In the genomic region with DNA sequence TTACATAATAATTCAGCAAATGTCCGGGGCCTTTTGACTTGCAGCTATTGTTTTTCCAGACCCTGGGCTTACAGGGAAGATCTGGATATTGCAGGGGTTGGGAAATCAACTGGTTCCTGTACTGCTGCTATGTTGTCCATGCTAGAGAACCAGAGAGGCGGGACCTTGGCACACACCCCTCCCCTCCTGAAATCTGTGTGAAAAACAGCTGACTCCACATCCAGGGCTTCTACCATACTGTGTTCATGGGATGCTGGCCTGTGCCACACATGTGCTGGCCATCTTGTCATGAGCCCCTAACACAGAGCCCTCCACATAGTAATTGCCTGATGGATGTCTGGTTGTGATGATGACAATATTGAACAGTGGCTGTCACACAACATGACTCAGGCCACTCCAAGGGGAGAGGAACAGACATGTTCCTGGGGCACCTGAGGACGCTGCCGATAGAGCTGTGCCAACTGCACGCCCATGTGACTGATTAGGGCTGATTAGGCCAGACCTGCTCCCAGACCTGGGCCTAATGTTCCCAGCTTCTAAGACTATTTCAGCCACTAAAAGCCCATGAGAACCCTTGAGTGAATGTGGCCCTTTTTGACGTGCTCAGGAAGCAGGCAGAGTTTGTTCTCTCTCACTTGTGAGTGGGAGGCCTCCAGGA, we compare ENCODE assay signal across 23 cellular contexts. TPM values are rescaled to one million over a fixed set of nuclear protein-coding genes. Genes with fewer than 3 reads are reported as not detected.
DNase-seq lines count a peak whose midpoint lies in the region; ATAC-seq, FAIRE-seq and TF ChIP-seq lines count a peak whose summit lies in the region.
"Had no signal": no experiment of that assay in that cellular context is flagged by ENCODE, and none has a peak within 500 bp of the region (broad histone marks: within the 10 kb centered on the region; RNA-seq: fewer than 3 reads in every experiment).

No MANE protein-coding gene starts in this region.

- TF ChIP-seq CTCF in HepG2 (CRISPR knock-in tag; IDR thresholded peaks at IDR 0.05): no peak
- TF ChIP-seq CTCF in upper lobe of left lung (IDR thresholded peaks at IDR 0.05): no peak

- ATAC-seq in HepG2 (peak; percentile 49), upper lobe of left lung (ENCODE audit: low FRiP score in 2 of 2) (peak; percentile 30 to 86), GM21737 (IDR thresholded peaks at IDR 0.05; ENCODE audit: unreplicated experiment) (no peak)

- H3K4me3 ChIP-seq in esophagus (ENCODE audit: low read depth in 1 of 2, low read length in 2 of 2): no peak overlapping the region
- H3K4me3 ChIP-seq in HepG2 (replicated peaks in 1 of 3; ENCODE audit: insufficient read depth in 1 of 3, low read depth in 2 of 3, low read length in 3 of 3): no peak overlapping the region
- H3K4me3 ChIP-seq in upper lobe of left lung: no peak overlapping the region
- H3K4me3 ChIP-seq: MG63 had no signal

- DNase-seq in activated naive CD4-positive, alpha-beta T cell treated with anti-CD3 and anti-CD28 coated beads for 36 hours: no peak
- DNase-seq in HepG2 (ENCODE audit: low spot score) (peak; percentile 25), upper lobe of left lung (peak in 1 of 2 donors; percentile 79), urothelium cell line (ENCODE audit: low spot score) (no peak), activated T-cell treated with anti-CD3 and anti-CD28 coated beads for 4 hours (no peak)
- DNase-seq: activated CD4-positive, alpha-beta T cell treated with anti-CD3 and anti-CD28 coated beads for 4 hours; activated naive CD4-positive, alpha-beta T cell; CD4-positive, alpha-beta T cell; cortex of kidney; EL; MG63; NCI-H1930; NCI-H510A; SJCRH30; T-helper 9 cell had no signal

- H3K27me3 ChIP-seq in esophagus (ENCODE audit: control insufficient read depth in 1 of 2, insufficient read depth in 2 of 2, low read length in 2 of 2) (no peaks in the 10 kb centered on the region), HepG2 (ENCODE audit: control insufficient read depth in 1 of 2, insufficient read depth in 2 of 2, low read length in 2 of 2) (no peaks in the 10 kb centered on the region), upper lobe of left lung (no peaks in the 10 kb centered on the region)
- H3K27me3 ChIP-seq: MG63, SJCRH30, vagina had no signal

- no peak overlapping the region for H3K9ac ChIP-seq in HepG2 (ENCODE audit: insufficient read depth, low read depth, low read length)

- CTCF ChIA-PET in activated naive CD4-positive, alpha-beta T cell treated with anti-CD3 and anti-CD28 coated beads for 36 hours (lab: Charles Lee): interaction anchor here (1.2 to 3.3 kb wide), 6 partner anchors 8 to 248 kb away, joined by 3 to 25 read pairs (median 9); partner anchors contain the start of gene SLC25A5
- CTCF ChIA-PET in HepG2 (lab: Yijun Ruan, JAX; ENCODE audit: low intra/inter-chr PET ratio, low total read pairs): no interaction called here

- 60 to 68% methylated on average over 6 of the region's 6 CpGs for WGBS in esophagus, 2 donors
- 0% methylated on average over 1 of the region's 6 CpGs for WGBS in HepG2 (ENCODE audit: low lambda C conversion rate)
- WGBS in upper lobe of left lung, 2 donors: 50 to 69% methylated on average over 1 to 6 of the region's 6 CpGs

- no peaks in the 10 kb centered on the region for H4K20me1 ChIP-seq in HepG2 (ENCODE audit: insufficient read depth, low read length)

- H3K4me1 Mint-ChIP-seq in activated naive CD4-positive, alpha-beta T cell treated with anti-CD3 and anti-CD28 coated beads, Interleukin-2, amount 50 U/mL, for 24 hours: peaks cover 6% of the 10 kb centered on the region
- H3K4me1 Mint-ChIP-seq in activated naive CD4-positive, alpha-beta T cell treated with anti-CD3 and anti-CD28 coated beads for 36 hours (ENCODE audit: low read depth): peaks cover 11% of the 10 kb centered on the region

- H3K4me2 ChIP-seq in HepG2 (ENCODE audit: low read depth, low read length): peak overlapping the region; percentile 45

- no peaks in the 10 kb centered on the region for H3K27me3 Mint-ChIP-seq in activated naive CD4-positive, alpha-beta T cell treated with anti-CD3 and anti-CD28 coated beads, Interleukin-2, amount 50 U/mL, for 24 hours
- no peaks in the 10 kb centered on the region for H3K27me3 Mint-ChIP-seq in activated naive CD4-positive, alpha-beta T cell treated with anti-CD3 and anti-CD28 coated beads for 36 hours (ENCODE audit: low read depth)
- H3K27me3 Mint-ChIP-seq: CD4-positive, alpha-beta T cell; memory B cell; stimulated activated naive CD8-positive, alpha-beta T cell treated with anti-CD3 and anti-CD28 coated beads, Interleukin-15, amount 100 ng/mL, for 72 hours had no signal

- H3K4me1 ChIP-seq in esophagus (ENCODE audit: control insufficient read depth in 2 of 2, insufficient read depth in 2 of 2, low read length in 1 of 2) (peaks cover 0 to 6% of the 10 kb centered on the region in 2 donors), HepG2 (ENCODE audit: insufficient read depth, low read length) (peaks cover 32% of the 10 kb centered on the region), upper lobe of left lung (peaks cover 0 to 17% (median 2%) of the 10 kb centered on the region in 4 donors)
- H3K4me1 ChIP-seq: SJCRH30 had no signal

- H3K27ac Mint-ChIP-seq in activated naive CD4-positive, alpha-beta T cell treated with anti-CD3 and anti-CD28 coated beads, Interleukin-2, amount 50 U/mL, for 24 hours: peak overlapping the region; percentile 8
- no peak overlapping the region for H3K27ac Mint-ChIP-seq in activated naive CD4-positive, alpha-beta T cell treated with anti-CD3 and anti-CD28 coated beads for 36 hours
- H3K27ac Mint-ChIP-seq: CD4-positive, alpha-beta T cell; memory B cell; natural killer cell treated with Interleukin-12 subunit alpha and Interleukin-12 subunit beta and Interleukin-15 and Interleukin-18, amount 100 ng/mL, for 72 hours; stimulated activated naive CD8-positive, alpha-beta T cell treated with anti-CD3 and anti-CD28 coated beads, Interleukin-15, amount 100 ng/mL, for 72 hours had no signal

- TF ChIP-seq POLR2A in HepG2 (IDR thresholded peaks at IDR 0.05; ENCODE audit: insufficient read depth in 1 of 2, low read depth in 2 of 2, low read length in 2 of 2) (no peak), upper lobe of left lung (IDR thresholded peaks at IDR 0.05) (no peak)

- no peaks in the 10 kb centered on the region for H3K9me3 Mint-ChIP-seq in activated naive CD4-positive, alpha-beta T cell treated with anti-CD3 and anti-CD28 coated beads, Interleukin-2, amount 50 U/mL, for 24 hours
- H3K9me3 Mint-ChIP-seq in activated naive CD4-positive, alpha-beta T cell treated with anti-CD3 and anti-CD28 coated beads for 36 hours: no peaks in the 10 kb centered on the region
- H3K9me3 Mint-ChIP-seq: CD4-positive, alpha-beta T cell; memory B cell; natural killer cell treated with Interleukin-12 subunit alpha and Interleukin-12 subunit beta and Interleukin-15 and Interleukin-18, amount 100 ng/mL, for 72 hours; stimulated activated naive CD8-positive, alpha-beta T cell treated with anti-CD3 and anti-CD28 coated beads, Interleukin-15, amount 100 ng/mL, for 72 hours had no signal

- H3K9me3 ChIP-seq in esophagus (ENCODE audit: control insufficient read depth in 2 of 2, insufficient read depth in 1 of 2, low read depth in 1 of 2, low read length in 1 of 2) (no peaks in the 10 kb centered on the region), HepG2 (ENCODE audit: low read length) (no peaks in the 10 kb centered on the region), upper lobe of left lung (no peaks in the 10 kb centered on the region)
- H3K9me3 ChIP-seq: MG63, SJCRH30, vagina had no signal

- no peak overlapping the region for H2AFZ ChIP-seq in HepG2 (ENCODE audit: low read length)

- FAIRE-seq in HepG2 (lab: Jason Lieb, UNC): no peak
- FAIRE-seq in urothelium cell line (lab: Jason Lieb, UNC): no peak
- FAIRE-seq: astrocyte had no signal

- no peaks in the 10 kb centered on the region for H3K79me2 ChIP-seq in HepG2 (ENCODE audit: insufficient read depth, low read length)

- no peak for TF ChIP-seq EP300 in HepG2 (IDR thresholded peaks at IDR 0.05; ENCODE audit: low read depth in 2 of 2, low read length in 2 of 2)
- no peak for TF ChIP-seq EP300 in HepG2 (CRISPR knock-in tag; IDR thresholded peaks at IDR 0.05; ENCODE audit: borderline replicate concordance)
- TF ChIP-seq EP300 in upper lobe of left lung (IDR thresholded peaks at IDR 0.05): no peak

- TF ChIP-seq RAD21 in HepG2 (CRISPR knock-in tag; IDR thresholded peaks at IDR 0.05): no peak

- peak overlapping the region; percentile 86 to 87 for H3K27ac ChIP-seq in esophagus (ENCODE audit: low read depth in 2 of 2, low read length in 1 of 2)
- no peak overlapping the region for H3K27ac ChIP-seq in HepG2 (ENCODE audit: extremely low read length, insufficient read depth, low read length)
- H3K27ac ChIP-seq in upper lobe of left lung: peak overlapping the region in 2 of 4 donors; percentile 69 to 74
- H3K27ac ChIP-seq: SJCRH30, vagina had no signal

- BruUV-seq in HepG2 (replicated peaks; lab: Mats Ljungman, UMichigan): no TSS peak

- no peaks in the 10 kb centered on the region for H3K36me3 ChIP-seq in esophagus (ENCODE audit: control insufficient read depth in 2 of 2, insufficient read depth in 2 of 2, low read length in 1 of 2)
- H3K36me3 ChIP-seq in HepG2 (replicated peaks in 1 of 2; ENCODE audit: control insufficient read depth in 1 of 2, insufficient read depth in 2 of 2, low read length in 2 of 2): no peaks in the 10 kb centered on the region
- H3K36me3 ChIP-seq in upper lobe of left lung: no peaks in the 10 kb centered on the region
- H3K36me3 ChIP-seq: MG63, SJCRH30, vagina had no signal

- intact Hi-C loops in activated naive CD4-positive, alpha-beta T cell treated with anti-CD3 and anti-CD28 coated beads for 36 hours (cut with micrococcal nuclease): no loop called here
- intact Hi-C loops in HepG2 (cut with micrococcal nuclease; ENCODE audit: unreplicated experiment): no loop called here

- no peaks in the 10 kb centered on the region for H3K36me3 Mint-ChIP-seq in activated naive CD4-positive, alpha-beta T cell treated with anti-CD3 and anti-CD28 coated beads, Interleukin-2, amount 50 U/mL, for 24 hours
- no peaks in the 10 kb centered on the region for H3K36me3 Mint-ChIP-seq in activated naive CD4-positive, alpha-beta T cell treated with anti-CD3 and anti-CD28 coated beads for 36 hours (ENCODE audit: low read depth)
- H3K36me3 Mint-ChIP-seq: memory B cell; natural killer cell treated with Interleukin-12 subunit alpha and Interleukin-12 subunit beta and Interleukin-15 and Interleukin-18, amount 100 ng/mL, for 72 hours had no signal

- POLR2A ChIA-PET in HepG2 (lab: Yijun Ruan, JAX): no interaction called here

- in situ Hi-C loops in HepG2 (cut with HindIII; ENCODE audit: extremely low pct_ligation_motif_present, low pct_unique_long_range_greater_than_20kb): no loop called here

- no peak overlapping the region for H3K4me3 Mint-ChIP-seq in activated naive CD4-positive, alpha-beta T cell treated with anti-CD3 and anti-CD28 coated beads, Interleukin-2, amount 50 U/mL, for 24 hours
- no peak overlapping the region for H3K4me3 Mint-ChIP-seq in activated naive CD4-positive, alpha-beta T cell treated with anti-CD3 and anti-CD28 coated beads for 36 hours

RNA-seq across cellular contexts. Expression of gene SLC25A5, which starts 13.1 kb away (rescaled TPM):
- 100 to 1,000 TPM; 846 to 855 TPM for total RNA-seq in activated naive CD4-positive, alpha-beta T cell treated with anti-CD3 and anti-CD28 coated beads for 36 hours
- 100 to 1,000 TPM; 103 to 517 TPM for polyA plus RNA-seq in esophagus
- 300 and 472 TPM in 2 replicates for total RNA-seq in HepG2 (2016; rRNA removed; fragmentation: Illumina TruSeq; extraction: Trizol)
- 168 and 187 TPM in 2 replicates for total RNA-seq in HepG2 (2016; cell fraction: cytosol; rRNA removed; fragmentation: Illumina TruSeq; extraction: Trizol; ENCODE audit: low read depth)
- total RNA-seq in HepG2 (2016; cell fraction: insoluble cytoplasmic fraction; rRNA removed; fragmentation: Illumina TruSeq; extraction: Trizol): 312 and 459 TPM in 2 replicates
- total RNA-seq in HepG2 (2016; cell fraction: membrane; rRNA removed; fragmentation: Illumina TruSeq; extraction: Trizol): 296 and 308 TPM in 2 replicates
- 148 TPM in 2 replicates for total RNA-seq in HepG2 (2016; cell fraction: nucleus; rRNA removed; fragmentation: Illumina TruSeq; extraction: Trizol)
- 356 and 402 TPM in 2 replicates for polyA plus RNA-seq in HepG2 (2011; rRNA removed)
- 679 and 773 TPM in 2 replicates for polyA plus RNA-seq in HepG2 (2011; cell fraction: cytosol; rRNA removed)
- polyA plus RNA-seq in HepG2 (2011; cell fraction: nucleus; rRNA removed): 192 and 211 TPM in 2 replicates
- 586 and 628 TPM in 2 replicates for polyA plus RNA-seq in HepG2 (2012)
- 295 and 308 TPM in 2 replicates for polyA plus RNA-seq in HepG2 (2016; cell fraction: cytosol; fragmentation: Illumina TruSeq; extraction: Trizol; ENCODE audit: low read depth)
- polyA plus RNA-seq in HepG2 (2016; cell fraction: insoluble cytoplasmic fraction; fragmentation: Illumina TruSeq; extraction: Trizol; ENCODE audit: low read depth): 691 and 717 TPM in 2 replicates
- polyA plus RNA-seq in HepG2 (2016; cell fraction: membrane; fragmentation: Illumina TruSeq; extraction: Trizol; ENCODE audit: low read depth): 394 and 413 TPM in 2 replicates
- polyA plus RNA-seq in HepG2 (2016; cell fraction: nucleus; fragmentation: Illumina TruSeq; extraction: Trizol; ENCODE audit: insufficient read depth, low read depth): 277 and 278 TPM in 2 replicates
- polyA minus RNA-seq in HepG2 (2011; rRNA and poly(A)+ RNA removed; ENCODE audit: low replicate concordance): 640 and 785 TPM in 2 replicates
- polyA minus RNA-seq in HepG2 (2011; cell fraction: cytosol; rRNA and poly(A)+ RNA removed): 273 and 289 TPM in 2 replicates
- 64.6 and 78.3 TPM in 2 replicates for polyA minus RNA-seq in HepG2 (2011; cell fraction: nucleus; rRNA and poly(A)+ RNA removed)
- total RNA-seq in upper lobe of left lung: 100 to 1,000 TPM; 180 to 494 (median 325) TPM
